ENCODE assay signal across 10 cellular contexts in the genomic region with DNA sequence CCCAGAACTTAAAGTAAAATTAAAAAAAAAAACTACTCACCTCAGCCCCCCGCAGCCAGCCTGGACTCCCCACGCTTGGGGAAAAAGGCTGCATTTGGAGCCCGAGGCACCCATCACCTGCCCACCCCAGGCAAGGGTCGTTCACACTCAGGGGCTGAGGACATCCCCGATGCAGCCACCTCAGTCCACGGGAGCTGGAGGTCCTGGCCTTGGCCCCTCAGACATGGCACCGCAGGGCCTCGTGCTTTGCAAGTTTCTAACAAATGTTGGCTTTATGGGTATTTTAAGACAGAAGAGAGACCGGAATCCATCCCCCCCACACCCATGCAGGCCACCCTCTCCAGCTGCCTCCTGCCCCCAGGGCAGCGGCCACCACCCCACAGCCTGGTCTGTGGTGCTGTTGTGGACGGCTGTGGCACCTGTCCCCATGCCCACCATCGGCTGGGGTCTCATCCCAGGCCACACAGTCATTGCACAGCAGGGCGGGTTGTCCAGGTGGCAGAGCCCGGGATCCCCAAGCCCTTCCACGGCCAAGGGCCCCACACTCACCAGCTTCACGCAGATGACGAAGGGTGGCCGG.
"Had no signal": no experiment of that assay in that cellular context is flagged by ENCODE, and none has a peak within 500 bp of the region (broad histone marks: within the 10 kb centered on the region; RNA-seq: fewer than 3 reads in every experiment).

No MANE protein-coding gene starts in this region.

- H3K4me1 ChIP-seq: transverse colon had no signal

- H3K27ac ChIP-seq: transverse colon had no signal

- H3K36me3 ChIP-seq: transverse colon had no signal

- H3K27me3 Mint-ChIP-seq: activated B cell treated with CpG ODN at 0.5 μM for 24 hours; activated CD4-positive, alpha-beta T cell treated with anti-CD3 and anti-CD28 coated beads, Interleukin-2, amount 10 ng/mL, durations not matched to agents 7 days and 5 days; brain had no signal

- H3K27me3 ChIP-seq: transverse colon had no signal

- ATAC-seq: natural killer cell had no signal

- H3K4me3 ChIP-seq: transverse colon had no signal

- H3K4me3 Mint-ChIP-seq: activated B cell treated with CpG ODN at 0.5 μM for 24 hours; activated CD4-positive, alpha-beta T cell treated with anti-CD3 and anti-CD28 coated beads, Interleukin-2, amount 10 ng/mL, durations not matched to agents 7 days and 5 days; brain; natural killer cell; T-helper 1 cell treated with Interleukin-12 subunit alpha and Interleukin-12 subunit beta and Interleukin-4 antibody, amounts not matched to agents 30 μg/mL and 1 μg/mL, for 36 hours had no signal

- H3K4me1 Mint-ChIP-seq: activated B cell treated with CpG ODN at 0.5 μM for 24 hours; activated CD4-positive, alpha-beta T cell treated with anti-CD3 and anti-CD28 coated beads, Interleukin-2, amount 10 ng/mL, durations not matched to agents 7 days and 5 days; brain had no signal

- H3K27ac Mint-ChIP-seq: activated B cell treated with CpG ODN at 0.5 μM for 24 hours; activated CD4-positive, alpha-beta T cell treated with anti-CD3 and anti-CD28 coated beads, Interleukin-2, amount 10 ng/mL, durations not matched to agents 7 days and 5 days; brain; natural killer cell; T-helper 1 cell treated with Interleukin-12 subunit alpha and Interleukin-12 subunit beta and Interleukin-4 antibody, amounts not matched to agents 30 μg/mL and 1 μg/mL, for 36 hours had no signal

- DNase-seq: activated B cell treated with CpG ODN at 0.5 μM for 24 hours; activated CD4-positive, alpha-beta T cell treated with anti-CD3 and anti-CD28 coated beads, Interleukin-2, amount 10 ng/mL, durations not matched to agents 7 days and 5 days; activated naive CD4-positive, alpha-beta T cell treated with Interleukin-2 at 50 U/mL for 16 hours; cerebellar nuclear complex; hypothalamus; natural killer cell; SHP77 treated with DMSO at 0.1 percent for 48 hours; transverse colon had no signal
